8 cellular contexts compared by ENCODE assay signal in genomic region chr6:158999669-159000403, GRCh38. TPM values are rescaled to one million over a fixed set of nuclear protein-coding genes. Genes with fewer than 3 reads are reported as not detected.
A peak's percentile ranks its signal among the peaks of the same experiment; 100 is the strongest.
DNase-seq lines count a peak whose midpoint lies in the region; ATAC-seq and TF ChIP-seq lines count a peak whose summit lies in the region.

A gene with protein sequence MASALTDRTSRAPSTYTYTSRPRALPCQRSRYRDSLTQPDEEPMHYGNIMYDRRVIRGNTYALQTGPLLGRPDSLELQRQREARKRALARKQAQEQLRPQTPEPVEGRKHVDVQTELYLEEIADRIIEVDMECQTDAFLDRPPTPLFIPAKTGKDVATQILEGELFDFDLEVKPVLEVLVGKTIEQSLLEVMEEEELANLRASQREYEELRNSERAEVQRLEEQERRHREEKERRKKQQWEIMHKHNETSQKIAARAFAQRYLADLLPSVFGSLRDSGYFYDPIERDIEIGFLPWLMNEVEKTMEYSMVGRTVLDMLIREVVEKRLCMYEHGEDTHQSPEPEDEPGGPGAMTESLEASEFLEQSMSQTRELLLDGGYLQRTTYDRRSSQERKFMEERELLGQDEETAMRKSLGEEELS (minus strand): TSS chr6:159000202. CDS start chr6:158999550, 652 bp downstream.

- no peaks in the 10 kb centered on the region for H3K27me3 ChIP-seq in A673 (replicated peaks; ENCODE audit: insufficient read depth, low read depth, low read length, poor library complexity)
- H3K27me3 ChIP-seq in iPS-15b (ENCODE audit: control insufficient read depth, insufficient read depth, low read length) = no peaks in the 10 kb centered on the region

- H3K4me3 ChIP-seq in A673 (ENCODE audit: low read depth, low read length, poor library complexity, severe bottlenecking) (peak within 1 kb of the TSS; percentile 70), iPS-15b (ENCODE audit: low read depth, low read length) (peak within 1 kb of the TSS; percentile 92), skeletal muscle cell (ENCODE audit: low read depth, low read length) (peak within 1 kb of the TSS; percentile 79)

- ATAC-seq in GM18858 (IDR thresholded peaks at IDR 0.05; ENCODE audit: unreplicated experiment) (peak; percentile 86), HG03066 (IDR thresholded peaks at IDR 0.05; ENCODE audit: low read depth, unreplicated experiment) (peak; percentile 88)

- DNase-seq in A673 (ENCODE audit: low spot score) (peak; percentile 97), NCI-H2107 treated with DMSO at 0.1 percent for 48 hours (lab: John Stamatoyannopoulos, UW; ENCODE audit: unreplicated experiment) (peak; percentile 89), UCSD-AML1 (lab: John Stamatoyannopoulos, UW; ENCODE audit: unreplicated experiment) (peak; percentile 94), brain pericyte (ENCODE audit: low read depth, low spot score) (peak; percentile 63), skeletal muscle cell (ENCODE audit: low read depth) (peak; percentile 71)

- CTCF ChIA-PET in A673 (lab: Charles Lee) = interaction anchor here (0.6 to 1.6 kb wide), 5 partner anchors 75 to 282 kb away, joined by 3 to 6 read pairs (median 3); partner anchors contain the start of gene EZR

- H3K9ac ChIP-seq in iPS-15b (ENCODE audit: low read depth, low read length) = peak within 1 kb of the TSS; percentile 84

- BruUV-seq in A673 (replicated peaks; lab: Mats Ljungman, UMichigan) = no TSS peak

- H3K36me3 ChIP-seq in A673 (ENCODE audit: insufficient read depth, low read length, poor library complexity, severe bottlenecking) (no peaks in the 10 kb centered on the region), iPS-15b (ENCODE audit: control insufficient read depth, insufficient read depth, low read length) (no peaks in the 10 kb centered on the region)

- H3K4me1 ChIP-seq in A673 (ENCODE audit: insufficient read depth, low read length, poor library complexity, severe bottlenecking) (peaks cover 17% of the 10 kb centered on the region), iPS-15b (ENCODE audit: control insufficient read depth, insufficient read depth, low read length) (no peaks in the 10 kb centered on the region)

- POLR2A ChIA-PET in A673 (lab: Charles Lee; ENCODE audit: low non-redundant PET) = no interaction called here

- TF ChIP-seq CTCF in A673 (conservative IDR thresholded peaks at IDR 0.05; ENCODE audit: low read depth, low read length) = peak; percentile 32; the same call in 1 of the 2 replicates

- no peaks in the 10 kb centered on the region for H3K9me3 ChIP-seq in A673 (ENCODE audit: low read depth, low read length, poor library complexity, severe bottlenecking)
- H3K9me3 ChIP-seq in iPS-15b (ENCODE audit: control insufficient read depth, insufficient read depth, low read length) = no peaks in the 10 kb centered on the region

- H3K27ac ChIP-seq in A673 (ENCODE audit: low read depth, low read length, poor library complexity, severe bottlenecking) = peak within 1 kb of the TSS; percentile 81

- intact Hi-C loops in A673 (cut with micrococcal nuclease; ENCODE audit: unreplicated experiment) = no loop called here

RNA-seq across cellular contexts. Expression of the gene that starts here (rescaled TPM):
- total RNA-seq in A673 (2021) = 4.0 and 5.6 TPM in 2 replicates

Comparison
In these comparisons a context has a peak if more than half of its experiments do, and no peak if none do; other contexts are left out.
1. Peak in every context shown above with its lines: DNase-seq, ATAC-seq, H3K4me3 ChIP-seq and H3K27ac ChIP-seq.